In the genomic region with DNA sequence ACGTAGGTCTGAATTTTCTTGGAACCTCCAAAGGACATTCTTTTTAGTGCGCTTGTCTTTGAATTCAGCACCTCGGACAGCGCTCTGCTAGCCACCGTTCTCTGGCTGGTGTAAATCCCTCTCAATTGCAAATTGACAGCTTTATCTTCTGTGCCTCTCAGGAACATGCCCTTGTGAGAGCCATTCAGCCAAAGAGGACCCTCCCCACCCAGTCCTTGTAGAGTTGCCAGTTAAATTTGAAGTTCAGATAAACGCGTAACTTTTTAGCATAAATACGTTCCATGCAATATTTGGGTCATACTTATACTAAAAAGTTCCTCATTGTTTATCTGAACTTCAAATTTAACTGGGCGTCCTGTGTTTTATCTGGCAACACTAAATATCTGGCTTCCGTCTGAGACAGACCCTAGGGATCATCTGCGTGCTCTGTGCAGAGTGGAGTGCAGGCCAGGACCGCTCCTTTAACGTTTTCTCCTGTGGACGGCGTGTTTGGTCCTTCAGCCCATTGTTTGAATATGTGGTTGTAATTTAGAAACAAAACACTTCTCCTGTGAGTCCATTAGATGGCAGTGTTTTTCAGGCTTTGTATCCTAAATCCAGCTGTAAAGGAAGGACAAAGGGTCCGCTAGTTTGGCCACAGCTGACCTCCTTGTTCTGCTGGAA, we compare ENCODE assay signal across 8 cellular contexts. TPM values are rescaled to one million over a fixed set of nuclear protein-coding genes. Genes with fewer than 3 reads are reported as not detected.
DNase-seq lines count a peak whose midpoint lies in the region; ATAC-seq and TF ChIP-seq lines count a peak whose summit lies in the region.

No MANE protein-coding gene starts in this region.

- TF ChIP-seq CTCF in activated CD8-positive, alpha-beta T cell treated with anti-CD3 and anti-CD28 coated beads for 36 hours (IDR thresholded peaks at IDR 0.05), result peak; percentile 30

- POLR2A ChIA-PET in activated CD8-positive, alpha-beta T cell treated with anti-CD3 and anti-CD28 coated beads for 36 hours (lab: Charles Lee), result no interaction called here

- no peaks in the 10 kb centered on the region for H3K9me3 Mint-ChIP-seq in activated CD8-positive, alpha-beta T cell treated with anti-CD3 and anti-CD28 coated beads for 36 hours
- H3K9me3 Mint-ChIP-seq in natural killer cell treated with Interleukin-12 subunit alpha and Interleukin-12 subunit beta and Interleukin-15 and Interleukin-18, amount 100 ng/mL, for 72 hours, result no peaks in the 10 kb centered on the region

- CTCF ChIA-PET in activated CD8-positive, alpha-beta T cell treated with anti-CD3 and anti-CD28 coated beads for 36 hours (lab: Charles Lee), result interaction anchor here (0.8 to 1.3 kb wide), 3 partner anchors 9 to 18 kb away, joined by 3 to 7 read pairs (median 4); no protein-coding TSS in a partner anchor

- intact Hi-C loops in activated CD8-positive, alpha-beta T cell treated with anti-CD3 and anti-CD28 coated beads for 36 hours (cut with micrococcal nuclease), result no loop called here

- H3K27me3 Mint-ChIP-seq in activated CD8-positive, alpha-beta T cell treated with anti-CD3 and anti-CD28 coated beads for 36 hours, result no peaks in the 10 kb centered on the region
- no peaks in the 10 kb centered on the region for H3K27me3 Mint-ChIP-seq in natural killer cell treated with Interleukin-12 subunit alpha and Interleukin-12 subunit beta and Interleukin-15 and Interleukin-18, amount 100 ng/mL, for 72 hours

- peak; percentile 11 to 41 for DNase-seq in AML-193 (lab: John Stamatoyannopoulos, UW)
- peak; percentile 18 for DNase-seq in H4 (ENCODE audit: low spot score)
- DNase-seq in NCI-H446 treated with DMSO at 0.1 percent for 48 hours (lab: John Stamatoyannopoulos, UW), result peak; percentile 45
- DNase-seq in activated CD8-positive, alpha-beta T cell treated with anti-CD3 and anti-CD28 coated beads for 36 hours, result peak; percentile 56
- peak; percentile 73 for DNase-seq in fibroblast of peridontal ligament (ENCODE audit: extremely low read depth)
- DNase-seq in natural killer cell treated with Interleukin-12 subunit alpha and Interleukin-12 subunit beta and Interleukin-15 and Interleukin-18, amount 100 ng/mL, for 72 hours (ENCODE audit: low spot score), result no peak

- no peak for ATAC-seq in activated CD8-positive, alpha-beta T cell treated with anti-CD3 and anti-CD28 coated beads for 36 hours
- no peak for ATAC-seq in natural killer cell treated with Interleukin-12 subunit alpha and Interleukin-12 subunit beta and Interleukin-15 and Interleukin-18, amount 100 ng/mL, for 72 hours
- no peak for ATAC-seq in HG03571 (IDR thresholded peaks at IDR 0.05; ENCODE audit: unreplicated experiment)
- no peak for ATAC-seq in GM18873 (IDR thresholded peaks at IDR 0.05; ENCODE audit: low FRiP score, unreplicated experiment)

- H3K4me3 Mint-ChIP-seq in activated CD8-positive, alpha-beta T cell treated with anti-CD3 and anti-CD28 coated beads for 36 hours, result no peak overlapping the region
- no peak overlapping the region for H3K4me3 Mint-ChIP-seq in natural killer cell treated with Interleukin-12 subunit alpha and Interleukin-12 subunit beta and Interleukin-15 and Interleukin-18, amount 100 ng/mL, for 72 hours

- H3K27ac Mint-ChIP-seq in activated CD8-positive, alpha-beta T cell treated with anti-CD3 and anti-CD28 coated beads for 36 hours, result no peak overlapping the region
- peak overlapping the region; percentile 55 to 59 for H3K27ac Mint-ChIP-seq in natural killer cell treated with Interleukin-12 subunit alpha and Interleukin-12 subunit beta and Interleukin-15 and Interleukin-18, amount 100 ng/mL, for 72 hours

- H3K4me1 Mint-ChIP-seq in activated CD8-positive, alpha-beta T cell treated with anti-CD3 and anti-CD28 coated beads for 36 hours (ENCODE audit: low read depth), result peaks cover 18% of the 10 kb centered on the region
- H3K4me1 Mint-ChIP-seq in natural killer cell treated with Interleukin-12 subunit alpha and Interleukin-12 subunit beta and Interleukin-15 and Interleukin-18, amount 100 ng/mL, for 72 hours (ENCODE audit: low read depth in 2 of 2), result peaks cover 36% of the 10 kb centered on the region in 2 donors

- H3K36me3 Mint-ChIP-seq in activated CD8-positive, alpha-beta T cell treated with anti-CD3 and anti-CD28 coated beads for 36 hours (ENCODE audit: low read depth), result peaks cover 61% of the 10 kb centered on the region
- no peaks in the 10 kb centered on the region for H3K36me3 Mint-ChIP-seq in natural killer cell treated with Interleukin-12 subunit alpha and Interleukin-12 subunit beta and Interleukin-15 and Interleukin-18, amount 100 ng/mL, for 72 hours

RNA-seq across cellular contexts. Expression of a gene that starts 7.0 kb away (rescaled TPM):
- 3.6 and 4.0 TPM in 2 replicates for total RNA-seq in H4 (2014; rRNA removed; shearing (Covaris generic))
- total RNA-seq in activated CD8-positive, alpha-beta T cell treated with anti-CD3 and anti-CD28 coated beads for 36 hours, result 100 to 1,000 TPM; 290 to 299 TPM
- total RNA-seq in natural killer cell treated with Interleukin-12 subunit alpha and Interleukin-12 subunit beta and Interleukin-15 and Interleukin-18, amount 100 ng/mL, for 72 hours, result 100 to 1,000 TPM; 157 to 360 TPM

Comparison
In these comparisons a context has a peak if more than half of its experiments do, and no peak if none do; other contexts are left out.
1. RNA of a gene that starts 7.0 kb away (total RNA-seq): 157 to 360 TPM in natural killer cell treated with Interleukin-12 subunit alpha and Interleukin-12 subunit beta and Interleukin-15 and Interleukin-18, amount 100 ng/mL, for 72 hours and 290 to 299 TPM in activated CD8-positive, alpha-beta T cell treated with anti-CD3 and anti-CD28 coated beads for 36 hours; 3.6 to 4.0 TPM in H4; every median in the first group is over 10 times any median in the second.